In genomic region chr7:127348247-127348631, GRCh38 we compare ENCODE assay signal across 2 cellular contexts.
TF ChIP-seq lines count a peak whose summit lies in the region.

No MANE protein-coding gene starts in this region.

TF ChIP-seq in SK-N-SH, 30 proteins besides CTCF, POLR2A, EP300 and RAD21 (continued from another document):
- TF ChIP-seq, protein P1, sequence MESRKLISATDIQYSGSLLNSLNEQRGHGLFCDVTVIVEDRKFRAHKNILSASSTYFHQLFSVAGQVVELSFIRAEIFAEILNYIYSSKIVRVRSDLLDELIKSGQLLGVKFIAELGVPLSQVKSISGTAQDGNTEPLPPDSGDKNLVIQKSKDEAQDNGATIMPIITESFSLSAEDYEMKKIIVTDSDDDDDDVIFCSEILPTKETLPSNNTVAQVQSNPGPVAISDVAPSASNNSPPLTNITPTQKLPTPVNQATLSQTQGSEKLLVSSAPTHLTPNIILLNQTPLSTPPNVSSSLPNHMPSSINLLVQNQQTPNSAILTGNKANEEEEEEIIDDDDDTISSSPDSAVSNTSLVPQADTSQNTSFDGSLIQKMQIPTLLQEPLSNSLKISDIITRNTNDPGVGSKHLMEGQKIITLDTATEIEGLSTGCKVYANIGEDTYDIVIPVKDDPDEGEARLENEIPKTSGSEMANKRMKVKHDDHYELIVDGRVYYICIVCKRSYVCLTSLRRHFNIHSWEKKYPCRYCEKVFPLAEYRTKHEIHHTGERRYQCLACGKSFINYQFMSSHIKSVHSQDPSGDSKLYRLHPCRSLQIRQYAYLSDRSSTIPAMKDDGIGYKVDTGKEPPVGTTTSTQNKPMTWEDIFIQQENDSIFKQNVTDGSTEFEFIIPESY (IDR thresholded peaks at IDR 0.05; ENCODE audit: borderline replicate concordance, low read depth), result no peak
- TF ChIP-seq ELF1 (IDR thresholded peaks at IDR 0.05) (no peak), NFIC (IDR thresholded peaks at IDR 0.05; ENCODE audit: borderline replicate concordance) (no peak), CHD2 (IDR thresholded peaks at IDR 0.05; ENCODE audit: low read length, partially characterized antibody) (no peak), MEF2A (IDR thresholded peaks at IDR 0.05; ENCODE audit: borderline replicate concordance, low read depth) (no peak), FOXM1 (IDR thresholded peaks at IDR 0.05; ENCODE audit: low read depth) (no peak), TCF12 (IDR thresholded peaks at IDR 0.05) (no peak), MXI1 (IDR thresholded peaks at IDR 0.05; ENCODE audit: low read depth, low read length) (no peak), GABPA (IDR thresholded peaks at IDR 0.05; ENCODE audit: low read depth) (no peak)

TF ChIP-seq in SK-N-SH treated with all-trans-retinoic acid at 6 μM for 48 hours, 23 proteins besides CTCF, POLR2A, EP300 and RAD21 (continued from another document):
- TF ChIP-seq, protein P2, sequence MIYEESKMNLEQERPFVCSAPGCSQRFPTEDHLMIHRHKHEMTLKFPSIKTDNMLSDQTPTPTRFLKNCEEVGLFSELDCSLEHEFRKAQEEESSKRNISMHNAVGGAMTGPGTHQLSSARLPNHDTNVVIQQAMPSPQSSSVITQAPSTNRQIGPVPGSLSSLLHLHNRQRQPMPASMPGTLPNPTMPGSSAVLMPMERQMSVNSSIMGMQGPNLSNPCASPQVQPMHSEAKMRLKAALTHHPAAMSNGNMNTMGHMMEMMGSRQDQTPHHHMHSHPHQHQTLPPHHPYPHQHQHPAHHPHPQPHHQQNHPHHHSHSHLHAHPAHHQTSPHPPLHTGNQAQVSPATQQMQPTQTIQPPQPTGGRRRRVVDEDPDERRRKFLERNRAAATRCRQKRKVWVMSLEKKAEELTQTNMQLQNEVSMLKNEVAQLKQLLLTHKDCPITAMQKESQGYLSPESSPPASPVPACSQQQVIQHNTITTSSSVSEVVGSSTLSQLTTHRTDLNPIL (CRISPR knock-in tag; IDR thresholded peaks at IDR 0.05; ENCODE audit: low read depth), result no peak
